In genomic region chr17:47099987-47100711, GRCh38 we compare ENCODE assay signal across 1 cellular context.
A peak's percentile ranks its signal among the peaks of the same experiment; 100 is the strongest.
TF ChIP-seq lines count a peak whose summit lies in the region.

No MANE protein-coding gene starts in this region.

TF ChIP-seq in K562, 482 proteins besides CTCF, POLR2A, EP300 and RAD21 (continued from another document):
- TF ChIP-seq ZNF592 (IDR thresholded peaks at IDR 0.05) = no peak
- no peak for TF ChIP-seq CBX2 (IDR thresholded peaks at IDR 0.05; ENCODE audit: insufficient read depth, low read length, poor library complexity, severe bottlenecking)
- TF ChIP-seq NFYB (IDR thresholded peaks at IDR 0.05; ENCODE audit: extremely low read depth, insufficient read length) = peak; percentile 83
- no peak for TF ChIP-seq ZNF589 (CRISPR knock-in tag; IDR thresholded peaks at IDR 0.05; ENCODE audit: low read depth)
- TF ChIP-seq MBD1 (CRISPR knock-in tag; IDR thresholded peaks at IDR 0.05) = no peak
